ENCODE assay signal across 6 cellular contexts in the genomic region with DNA sequence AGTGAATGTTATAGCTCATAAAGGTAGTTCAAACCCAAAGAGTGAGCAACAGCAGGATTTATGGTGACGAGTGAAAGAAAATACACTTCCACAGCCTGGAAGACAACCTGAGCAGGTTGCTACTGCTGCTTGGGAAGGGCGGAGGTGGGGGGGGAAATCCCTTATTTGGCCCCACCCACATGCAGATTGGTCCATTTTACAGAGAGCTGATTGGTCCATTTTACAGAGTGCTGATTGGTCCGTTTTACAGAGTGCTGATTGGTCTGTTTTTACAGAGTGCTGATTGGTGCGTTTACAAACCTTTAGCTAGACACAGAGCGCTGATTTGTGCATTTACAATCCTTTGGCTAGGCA. TPM values are rescaled to one million over a fixed set of nuclear protein-coding genes. Genes with fewer than 3 reads are reported as not detected.
"Had no signal": no experiment of that assay in that cellular context is flagged by ENCODE, and none has a peak within 500 bp of the region (broad histone marks: within the 10 kb centered on the region; RNA-seq: fewer than 3 reads in every experiment).

No MANE protein-coding gene starts in this region.

RNA-seq across cellular contexts. Expression of a gene that starts 17.7 kb away (rescaled TPM):
- total RNA-seq: pulmonary artery endothelial cell, testis, upper lobe of right lung had no signal
- polyA plus RNA-seq: mammary epithelial cell had no signal

RNA-seq across cellular contexts. Expression of a gene that starts 42.1 kb away (rescaled TPM):
- total RNA-seq: mammary epithelial cell, osteocyte had no signal
- polyA plus RNA-seq: keratinocyte, mammary epithelial cell had no signal
